In the genomic region with DNA sequence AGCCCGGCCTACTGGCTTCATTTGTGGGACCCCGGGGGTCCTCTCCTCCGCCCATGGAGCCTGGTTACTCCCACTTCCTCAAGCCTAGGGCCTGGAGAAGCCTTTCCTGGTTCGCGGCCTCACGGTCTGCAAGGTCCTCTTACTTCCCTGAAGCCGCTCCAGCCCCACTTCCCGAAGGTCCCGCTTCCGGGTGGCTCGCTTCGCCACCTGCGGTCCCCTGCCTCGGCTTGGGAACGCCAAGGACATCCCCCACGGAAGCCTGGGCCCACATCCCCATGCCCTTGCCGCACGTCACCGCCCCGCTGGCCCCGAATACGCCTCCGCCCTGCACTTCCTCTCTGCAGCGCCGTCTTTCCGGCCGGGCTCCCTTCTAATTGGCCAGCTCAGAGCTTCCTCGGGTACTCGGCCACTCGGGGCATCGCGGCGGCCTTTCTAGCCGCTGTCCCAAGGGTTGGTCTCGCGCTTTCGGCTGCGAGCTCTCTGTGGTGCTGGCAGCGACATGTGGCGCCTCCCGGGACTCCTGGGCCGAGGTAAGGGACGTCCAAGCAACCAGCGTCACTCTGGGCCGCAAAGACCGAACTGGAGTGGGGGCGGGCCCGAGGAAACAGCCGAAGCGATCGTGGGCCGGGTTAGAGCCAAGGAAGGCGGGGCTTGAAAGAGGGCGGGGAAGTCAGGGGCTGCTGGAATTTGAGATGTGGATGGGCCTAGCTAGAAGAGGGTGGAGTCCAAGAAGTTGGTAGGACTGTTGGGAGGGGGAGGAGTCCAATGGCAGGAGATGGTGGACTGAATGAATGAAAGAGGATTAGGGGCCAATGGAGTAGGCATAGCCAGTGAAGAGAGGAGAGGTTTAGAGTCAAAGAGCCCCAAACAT, we compare ENCODE assay signal across 1 cellular context.
TF ChIP-seq lines count a peak whose summit lies in the region.

A gene with protein sequence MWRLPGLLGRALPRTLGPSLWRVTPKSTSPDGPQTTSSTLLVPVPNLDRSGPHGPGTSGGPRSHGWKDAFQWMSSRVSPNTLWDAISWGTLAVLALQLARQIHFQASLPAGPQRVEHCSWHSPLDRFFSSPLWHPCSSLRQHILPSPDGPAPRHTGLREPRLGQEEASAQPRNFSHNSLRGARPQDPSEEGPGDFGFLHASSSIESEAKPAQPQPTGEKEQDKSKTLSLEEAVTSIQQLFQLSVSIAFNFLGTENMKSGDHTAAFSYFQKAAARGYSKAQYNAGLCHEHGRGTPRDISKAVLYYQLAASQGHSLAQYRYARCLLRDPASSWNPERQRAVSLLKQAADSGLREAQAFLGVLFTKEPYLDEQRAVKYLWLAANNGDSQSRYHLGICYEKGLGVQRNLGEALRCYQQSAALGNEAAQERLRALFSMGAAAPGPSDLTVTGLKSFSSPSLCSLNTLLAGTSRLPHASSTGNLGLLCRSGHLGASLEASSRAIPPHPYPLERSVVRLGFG (plus strand): TSS at position 429 of the 871 bp plus-strand sequence. CDS start 71 bp downstream, at position 500.

TF ChIP-seq in K562, 482 proteins besides CTCF, POLR2A, EP300 and RAD21 (continued from another document and continues in another):
- no peak for TF ChIP-seq TEAD4 (IDR thresholded peaks at IDR 0.05; ENCODE audit: low read length)
- TF ChIP-seq TEAD4 (CRISPR knock-in tag; IDR thresholded peaks at IDR 0.05; ENCODE audit: borderline replicate concordance), result peak; percentile 75; the same call in 1 of the 2 replicates
- peak; percentile 65; the same call in 1 of the 2 replicates for TF ChIP-seq ZNF12 (CRISPR knock-in tag; IDR thresholded peaks at IDR 0.05)
- no peak for TF ChIP-seq SP2 (IDR thresholded peaks at IDR 0.05; ENCODE audit: extremely low read depth, low read depth, low read length, poor library complexity, severe bottlenecking)
- no peak; the same call in 1 of the 2 replicates for TF ChIP-seq NR2F6 (CRISPR knock-in tag; IDR thresholded peaks at IDR 0.05)
- TF ChIP-seq GATA2 (CRISPR knock-in tag; IDR thresholded peaks at IDR 0.05), result no peak
- peak; percentile 12; the same call in 1 of the 2 replicates for TF ChIP-seq KLF1 (tag; IDR thresholded peaks at IDR 0.05)
- TF ChIP-seq, protein P1, sequence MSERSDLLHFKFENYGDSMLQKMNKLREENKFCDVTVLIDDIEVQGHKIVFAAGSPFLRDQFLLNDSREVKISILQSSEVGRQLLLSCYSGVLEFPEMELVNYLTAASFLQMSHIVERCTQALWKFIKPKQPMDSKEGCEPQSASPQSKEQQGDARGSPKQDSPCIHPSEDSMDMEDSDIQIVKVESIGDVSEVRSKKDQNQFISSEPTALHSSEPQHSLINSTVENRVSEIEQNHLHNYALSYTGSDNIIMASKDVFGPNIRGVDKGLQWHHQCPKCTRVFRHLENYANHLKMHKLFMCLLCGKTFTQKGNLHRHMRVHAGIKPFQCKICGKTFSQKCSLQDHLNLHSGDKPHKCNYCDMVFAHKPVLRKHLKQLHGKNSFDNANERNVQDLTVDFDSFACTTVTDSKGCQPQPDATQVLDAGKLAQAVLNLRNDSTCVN (CRISPR knock-in tag; IDR thresholded peaks at IDR 0.05), result 0 out of 2 replicates have a peak, but pooled peaks have one; percentile 26
- TF ChIP-seq MTA2 (IDR thresholded peaks at IDR 0.05; ENCODE audit: low read depth), result peak; percentile 6; the same call in 1 of the 2 replicates
- 0 out of 2 replicates have a peak, but pooled peaks have one; percentile 28 for TF ChIP-seq ZEB2 (IDR thresholded peaks at IDR 0.05)
- TF ChIP-seq SMAD1 (IDR thresholded peaks at IDR 0.05; ENCODE audit: low read depth, low read length, partially characterized antibody), result no peak
- TF ChIP-seq RAD51 (IDR thresholded peaks at IDR 0.05; ENCODE audit: borderline replicate concordance, low read depth), result no peak
- no peak for TF ChIP-seq NCOR1 (IDR thresholded peaks at IDR 0.05)
- peak; percentile 93 for TF ChIP-seq PHF20 (IDR thresholded peaks at IDR 0.05; ENCODE audit: partially characterized antibody)
- TF ChIP-seq ZBTB17 (CRISPR knock-in tag; IDR thresholded peaks at IDR 0.05), result 0 out of 2 replicates have a peak, but pooled peaks have one; percentile 41
- TF ChIP-seq SAP30 (IDR thresholded peaks at IDR 0.05; ENCODE audit: borderline replicate concordance, insufficient read depth, low read depth, low read length, poor library complexity, severe bottlenecking), result peak; percentile 46
- no peak for TF ChIP-seq KLF10 (CRISPR knock-in tag; IDR thresholded peaks at IDR 0.05)
- TF ChIP-seq, protein P2, sequence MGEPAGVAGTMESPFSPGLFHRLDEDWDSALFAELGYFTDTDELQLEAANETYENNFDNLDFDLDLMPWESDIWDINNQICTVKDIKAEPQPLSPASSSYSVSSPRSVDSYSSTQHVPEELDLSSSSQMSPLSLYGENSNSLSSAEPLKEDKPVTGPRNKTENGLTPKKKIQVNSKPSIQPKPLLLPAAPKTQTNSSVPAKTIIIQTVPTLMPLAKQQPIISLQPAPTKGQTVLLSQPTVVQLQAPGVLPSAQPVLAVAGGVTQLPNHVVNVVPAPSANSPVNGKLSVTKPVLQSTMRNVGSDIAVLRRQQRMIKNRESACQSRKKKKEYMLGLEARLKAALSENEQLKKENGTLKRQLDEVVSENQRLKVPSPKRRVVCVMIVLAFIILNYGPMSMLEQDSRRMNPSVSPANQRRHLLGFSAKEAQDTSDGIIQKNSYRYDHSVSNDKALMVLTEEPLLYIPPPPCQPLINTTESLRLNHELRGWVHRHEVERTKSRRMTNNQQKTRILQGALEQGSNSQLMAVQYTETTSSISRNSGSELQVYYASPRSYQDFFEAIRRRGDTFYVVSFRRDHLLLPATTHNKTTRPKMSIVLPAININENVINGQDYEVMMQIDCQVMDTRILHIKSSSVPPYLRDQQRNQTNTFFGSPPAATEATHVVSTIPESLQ (CRISPR knock-in tag; IDR thresholded peaks at IDR 0.05), result 0 out of 2 replicates have a peak, but pooled peaks have one; percentile 55
- no peak for TF ChIP-seq U2AF2 (optimal IDR thresholded peaks at IDR 0.05; ENCODE audit: low read depth, low read length)
- peak; percentile 47; the same call in 1 of the 2 replicates for TF ChIP-seq RB1 (IDR thresholded peaks at IDR 0.05; ENCODE audit: low read depth)
- TF ChIP-seq NBN (IDR thresholded peaks at IDR 0.05; ENCODE audit: low read depth), result peak; percentile 49; the same call in 1 of the 2 replicates
- TF ChIP-seq, protein P3, sequence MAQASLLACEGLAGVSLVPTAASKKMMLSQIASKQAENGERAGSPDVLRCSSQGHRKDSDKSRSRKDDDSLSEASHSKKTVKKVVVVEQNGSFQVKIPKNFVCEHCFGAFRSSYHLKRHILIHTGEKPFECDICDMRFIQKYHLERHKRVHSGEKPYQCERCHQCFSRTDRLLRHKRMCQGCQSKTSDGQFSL (CRISPR knock-in tag; IDR thresholded peaks at IDR 0.05), result peak; percentile 68; the same call in 1 of the 2 replicates
- TF ChIP-seq, protein P3 (tag; IDR thresholded peaks at IDR 0.05), result no peak
- no peak for TF ChIP-seq BRF1 (IDR thresholded peaks at IDR 0.05; ENCODE audit: borderline replicate concordance, extremely low read depth, insufficient read length)
- 0 out of 2 replicates have a peak, but pooled peaks have one; percentile 21 for TF ChIP-seq CEBPG (CRISPR knock-in tag; IDR thresholded peaks at IDR 0.05)
- no peak for TF ChIP-seq CEBPG (tag; conservative IDR thresholded peaks at IDR 0.05 in 1 of 2, IDR thresholded peaks at IDR 0.05 in 1 of 2)
- peak; percentile 87; the same call in 1 of the 2 replicates for TF ChIP-seq NR3C1 (CRISPR knock-in tag; IDR thresholded peaks at IDR 0.05)
- TF ChIP-seq, protein P4, sequence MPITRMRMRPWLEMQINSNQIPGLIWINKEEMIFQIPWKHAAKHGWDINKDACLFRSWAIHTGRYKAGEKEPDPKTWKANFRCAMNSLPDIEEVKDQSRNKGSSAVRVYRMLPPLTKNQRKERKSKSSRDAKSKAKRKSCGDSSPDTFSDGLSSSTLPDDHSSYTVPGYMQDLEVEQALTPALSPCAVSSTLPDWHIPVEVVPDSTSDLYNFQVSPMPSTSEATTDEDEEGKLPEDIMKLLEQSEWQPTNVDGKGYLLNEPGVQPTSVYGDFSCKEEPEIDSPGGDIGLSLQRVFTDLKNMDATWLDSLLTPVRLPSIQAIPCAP (CRISPR knock-in tag; IDR thresholded peaks at IDR 0.05; ENCODE audit: borderline replicate concordance), result no peak
- peak; percentile 14 for TF ChIP-seq NEUROD1 (IDR thresholded peaks at IDR 0.05; ENCODE audit: borderline replicate concordance, low read depth, low read length, partially characterized antibody)
- no peak for TF ChIP-seq KLF16 (IDR thresholded peaks at IDR 0.05)
- no peak for TF ChIP-seq DDX20 (tag; IDR thresholded peaks at IDR 0.05; ENCODE audit: low read depth)
- TF ChIP-seq POLR2AphosphoS5 (IDR thresholded peaks at IDR 0.05; ENCODE audit: control insufficient read depth, insufficient read depth, low read depth, low read length), result peak; percentile 77
- TF ChIP-seq, protein P5, sequence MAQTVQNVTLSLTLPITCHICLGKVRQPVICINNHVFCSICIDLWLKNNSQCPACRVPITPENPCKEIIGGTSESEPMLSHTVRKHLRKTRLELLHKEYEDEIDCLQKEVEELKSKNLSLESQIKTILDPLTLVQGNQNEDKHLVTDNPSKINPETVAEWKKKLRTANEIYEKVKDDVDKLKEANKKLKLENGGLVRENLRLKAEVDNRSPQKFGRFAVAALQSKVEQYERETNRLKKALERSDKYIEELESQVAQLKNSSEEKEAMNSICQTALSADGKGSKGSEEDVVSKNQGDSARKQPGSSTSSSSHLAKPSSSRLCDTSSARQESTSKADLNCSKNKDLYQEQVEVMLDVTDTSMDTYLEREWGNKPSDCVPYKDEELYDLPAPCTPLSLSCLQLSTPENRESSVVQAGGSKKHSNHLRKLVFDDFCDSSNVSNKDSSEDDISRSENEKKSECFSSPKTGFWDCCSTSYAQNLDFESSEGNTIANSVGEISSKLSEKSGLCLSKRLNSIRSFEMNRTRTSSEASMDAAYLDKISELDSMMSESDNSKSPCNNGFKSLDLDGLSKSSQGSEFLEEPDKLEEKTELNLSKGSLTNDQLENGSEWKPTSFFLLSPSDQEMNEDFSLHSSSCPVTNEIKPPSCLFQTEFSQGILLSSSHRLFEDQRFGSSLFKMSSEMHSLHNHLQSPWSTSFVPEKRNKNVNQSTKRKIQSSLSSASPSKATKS (CRISPR knock-in tag; IDR thresholded peaks at IDR 0.05), result 0 out of 2 replicates have a peak, but pooled peaks have one; percentile 56
- TF ChIP-seq POLR2G (IDR thresholded peaks at IDR 0.05; ENCODE audit: low read depth, low read length), result peak; percentile 99
- TF ChIP-seq RFX7 (CRISPR knock-in tag; IDR thresholded peaks at IDR 0.05), result no peak
- TF ChIP-seq ZFP1 (CRISPR knock-in tag; IDR thresholded peaks at IDR 0.05), result no peak
- peak; percentile 68 for TF ChIP-seq C11orf30 (IDR thresholded peaks at IDR 0.05; ENCODE audit: low read depth)
- TF ChIP-seq KDM5B (IDR thresholded peaks at IDR 0.05; ENCODE audit: insufficient replicate concordance, low read depth, low read length), result peak; percentile 88
- TF ChIP-seq ZKSCAN3 (CRISPR knock-in tag; IDR thresholded peaks at IDR 0.05), result no peak
- 0 out of 2 replicates have a peak, but pooled peaks have one; percentile 54 for TF ChIP-seq ELF2 (CRISPR knock-in tag; IDR thresholded peaks at IDR 0.05)
- no peak for TF ChIP-seq MAFF (IDR thresholded peaks at IDR 0.05; ENCODE audit: low read length)
- no peak for TF ChIP-seq HSF4 (CRISPR knock-in tag; IDR thresholded peaks at IDR 0.05; ENCODE audit: borderline replicate concordance)
- TF ChIP-seq ZNF316 (IDR thresholded peaks at IDR 0.05), result no peak
- TF ChIP-seq ZC3H8 (IDR thresholded peaks at IDR 0.05), result no peak
- TF ChIP-seq, protein P6, sequence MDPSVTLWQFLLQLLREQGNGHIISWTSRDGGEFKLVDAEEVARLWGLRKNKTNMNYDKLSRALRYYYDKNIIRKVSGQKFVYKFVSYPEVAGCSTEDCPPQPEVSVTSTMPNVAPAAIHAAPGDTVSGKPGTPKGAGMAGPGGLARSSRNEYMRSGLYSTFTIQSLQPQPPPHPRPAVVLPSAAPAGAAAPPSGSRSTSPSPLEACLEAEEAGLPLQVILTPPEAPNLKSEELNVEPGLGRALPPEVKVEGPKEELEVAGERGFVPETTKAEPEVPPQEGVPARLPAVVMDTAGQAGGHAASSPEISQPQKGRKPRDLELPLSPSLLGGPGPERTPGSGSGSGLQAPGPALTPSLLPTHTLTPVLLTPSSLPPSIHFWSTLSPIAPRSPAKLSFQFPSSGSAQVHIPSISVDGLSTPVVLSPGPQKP (CRISPR knock-in tag; IDR thresholded peaks at IDR 0.05), result no peak
- no peak for TF ChIP-seq ZC3H4 (CRISPR knock-in tag; IDR thresholded peaks at IDR 0.05; ENCODE audit: borderline replicate concordance)
- TF ChIP-seq EHMT2 (IDR thresholded peaks at IDR 0.05), result peak; percentile 62; the same call in 1 of the 2 replicates
- peak; percentile 69 for TF ChIP-seq FOXP1 (CRISPR knock-in tag; IDR thresholded peaks at IDR 0.05)
- no peak for TF ChIP-seq RBM25 (IDR thresholded peaks at IDR 0.05; ENCODE audit: low read depth, low read length, severe bottlenecking)
- TF ChIP-seq YY1 (IDR thresholded peaks at IDR 0.05; ENCODE audit: borderline replicate concordance in 1 of 3, control insufficient read depth in 1 of 3, extremely low read depth in 1 of 3, insufficient read depth in 3 of 3, insufficient read length in 1 of 3, insufficient replicate concordance in 2 of 3, low read depth in 1 of 3, low read length in 2 of 3), result peak in 1 of 3 experiments; percentile 66
- TF ChIP-seq, protein P7, sequence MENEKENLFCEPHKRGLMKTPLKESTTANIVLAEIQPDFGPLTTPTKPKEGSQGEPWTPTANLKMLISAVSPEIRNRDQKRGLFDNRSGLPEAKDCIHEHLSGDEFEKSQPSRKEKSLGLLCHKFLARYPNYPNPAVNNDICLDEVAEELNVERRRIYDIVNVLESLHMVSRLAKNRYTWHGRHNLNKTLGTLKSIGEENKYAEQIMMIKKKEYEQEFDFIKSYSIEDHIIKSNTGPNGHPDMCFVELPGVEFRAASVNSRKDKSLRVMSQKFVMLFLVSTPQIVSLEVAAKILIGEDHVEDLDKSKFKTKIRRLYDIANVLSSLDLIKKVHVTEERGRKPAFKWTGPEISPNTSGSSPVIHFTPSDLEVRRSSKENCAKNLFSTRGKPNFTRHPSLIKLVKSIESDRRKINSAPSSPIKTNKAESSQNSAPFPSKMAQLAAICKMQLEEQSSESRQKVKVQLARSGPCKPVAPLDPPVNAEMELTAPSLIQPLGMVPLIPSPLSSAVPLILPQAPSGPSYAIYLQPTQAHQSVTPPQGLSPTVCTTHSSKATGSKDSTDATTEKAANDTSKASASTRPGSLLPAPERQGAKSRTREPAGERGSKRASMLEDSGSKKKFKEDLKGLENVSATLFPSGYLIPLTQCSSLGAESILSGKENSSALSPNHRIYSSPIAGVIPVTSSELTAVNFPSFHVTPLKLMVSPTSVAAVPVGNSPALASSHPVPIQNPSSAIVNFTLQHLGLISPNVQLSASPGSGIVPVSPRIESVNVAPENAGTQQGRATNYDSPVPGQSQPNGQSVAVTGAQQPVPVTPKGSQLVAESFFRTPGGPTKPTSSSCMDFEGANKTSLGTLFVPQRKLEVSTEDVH (IDR thresholded peaks at IDR 0.05; ENCODE audit: low read depth, partially characterized antibody), result peak; percentile 52
- 0 out of 2 replicates have a peak, but pooled peaks have one; percentile 34 for TF ChIP-seq ELF4 (CRISPR knock-in tag; IDR thresholded peaks at IDR 0.05)
- TF ChIP-seq SRSF7 (optimal IDR thresholded peaks at IDR 0.05; ENCODE audit: low read depth, low read length), result no peak
- TF ChIP-seq HLTF (IDR thresholded peaks at IDR 0.05), result 0 out of 2 replicates have a peak, but pooled peaks have one; percentile 13
- TF ChIP-seq ZNF224 (CRISPR knock-in tag; IDR thresholded peaks at IDR 0.05), result 0 out of 2 replicates have a peak, but pooled peaks have one; percentile 32
